In genomic region chr3:65251375-65251774, GRCh38 we compare ENCODE assay signal across 19 cellular contexts.
"Had no signal": no experiment of that assay in that cellular context is flagged by ENCODE, and none has a peak within 500 bp of the region (broad histone marks: within the 10 kb centered on the region; RNA-seq: fewer than 3 reads in every experiment).

No MANE protein-coding gene starts in this region.

- H3K27ac ChIP-seq: sigmoid colon, skin epidermis, stomach, thoracic aorta had no signal

- H3K9me3 ChIP-seq: mucosa of descending colon, sigmoid colon, thoracic aorta had no signal

- ATAC-seq: esophagus mucosa; left lobe of liver; mucosa of descending colon; naive thymus-derived CD8-positive, alpha-beta T cell had no signal

- H3K27me3 ChIP-seq: sigmoid colon, stomach had no signal

- H3K36me3 ChIP-seq: sigmoid colon, stomach, thoracic aorta had no signal

- DNase-seq: effector memory CD4-positive, alpha-beta T cell; islet precursor cell; mammary epithelial cell; mucosa of descending colon; naive thymus-derived CD8-positive, alpha-beta T cell; posterior cingulate gyrus; sigmoid colon; stimulated activated CD4-positive, alpha-beta T cell treated with anti-CD3 and anti-CD28 coated beads, Interleukin-2, amount 100 ng/mL, for 24 hours; stimulated activated CD4-positive, alpha-beta T cell treated with anti-CD3 and anti-CD28 coated beads, Interleukin-4, amount 100 ng/mL, for 4 hours; stimulated activated naive CD4-positive, alpha-beta T cell; stomach; substantia nigra; trophoblast cell had no signal

- H3K4me1 ChIP-seq: sigmoid colon, stomach had no signal

- H3K4me3 ChIP-seq: mucosa of descending colon, sigmoid colon, skin epidermis, stomach, thoracic aorta had no signal

- FAIRE-seq: endometrium, frontal cortex had no signal
